In the genomic region with DNA sequence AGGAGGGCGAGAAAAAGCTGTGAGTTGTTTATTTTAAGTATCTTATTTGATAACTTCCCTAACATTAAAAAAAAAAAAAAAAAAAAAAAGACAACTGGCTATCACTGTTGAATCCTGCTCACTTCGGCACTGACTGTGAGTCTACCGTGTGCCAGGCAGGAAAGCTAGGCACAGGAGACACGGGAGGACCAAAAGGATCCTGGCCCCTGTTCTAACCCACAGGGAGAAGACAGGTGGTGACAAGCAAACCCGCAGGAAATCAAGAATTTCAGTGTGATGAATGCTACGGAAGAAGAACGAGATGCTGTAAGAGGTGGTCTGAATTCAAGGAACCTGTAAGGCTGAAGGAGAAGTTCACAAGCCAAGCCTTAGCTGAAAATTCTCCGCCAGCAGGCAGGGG, we compare ENCODE assay signal across 1 cellular context.
TF ChIP-seq lines count a peak whose summit lies in the region.

No MANE protein-coding gene starts in this region.

TF ChIP-seq in H1, 55 proteins besides CTCF, POLR2A, EP300 and RAD21:
- TF ChIP-seq KDM4A (IDR thresholded peaks at IDR 0.05; ENCODE audit: low read depth, low read length, severe bottlenecking) (no peak), HDAC6 (IDR thresholded peaks at IDR 0.05; ENCODE audit: low read depth, low read length) (no peak), CEBPB (IDR thresholded peaks at IDR 0.05; ENCODE audit: low read depth, low read length) (no peak), JUND (IDR thresholded peaks at IDR 0.05; ENCODE audit: low read length) (no peak), CBX8 (IDR thresholded peaks at IDR 0.05; ENCODE audit: borderline replicate concordance, low read depth, low read length) (no peak), NANOG (IDR thresholded peaks at IDR 0.05; ENCODE audit: insufficient read depth, low read depth, low read length, poor library complexity, severe bottlenecking) (no peak), MAX (IDR thresholded peaks at IDR 0.05) (no peak), NRF1 (IDR thresholded peaks at IDR 0.05; ENCODE audit: low read depth, low read length) (no peak), TEAD4 (IDR thresholded peaks at IDR 0.05; ENCODE audit: low read depth, low read length) (no peak), FOSL1 (IDR thresholded peaks at IDR 0.05; ENCODE audit: insufficient read depth, low read depth, low read length) (no peak), CHD2 (IDR thresholded peaks at IDR 0.05; ENCODE audit: low read length) (no peak), RFX5 (IDR thresholded peaks at IDR 0.05; ENCODE audit: borderline replicate concordance, low read depth, low read length) (no peak), SP2 (IDR thresholded peaks at IDR 0.05; ENCODE audit: low read length) (no peak), ZNF274 (IDR thresholded peaks at IDR 0.05; ENCODE audit: borderline replicate concordance, extremely low read depth, low read length) (no peak), GABPA (IDR thresholded peaks at IDR 0.05; ENCODE audit: borderline replicate concordance, insufficient read depth, low read length) (no peak), YY1 (IDR thresholded peaks at IDR 0.05; ENCODE audit: low read depth, low read length) (no peak), SIN3A (conservative IDR thresholded peaks at IDR 0.05 in 1 of 2, IDR thresholded peaks at IDR 0.05 in 1 of 2; ENCODE audit: low read depth in 1 of 2, low read length in 2 of 2) (no peak), TAF1 (IDR thresholded peaks at IDR 0.05; ENCODE audit: low read depth, low read length) (no peak), EGR1 (IDR thresholded peaks at IDR 0.05; ENCODE audit: borderline replicate concordance, low read depth, low read length) (no peak), SRF (IDR thresholded peaks at IDR 0.05; ENCODE audit: low read depth, low read length) (no peak)
TF ChIP-seq in H1: peak in this region for 0.
